In the genomic region with DNA sequence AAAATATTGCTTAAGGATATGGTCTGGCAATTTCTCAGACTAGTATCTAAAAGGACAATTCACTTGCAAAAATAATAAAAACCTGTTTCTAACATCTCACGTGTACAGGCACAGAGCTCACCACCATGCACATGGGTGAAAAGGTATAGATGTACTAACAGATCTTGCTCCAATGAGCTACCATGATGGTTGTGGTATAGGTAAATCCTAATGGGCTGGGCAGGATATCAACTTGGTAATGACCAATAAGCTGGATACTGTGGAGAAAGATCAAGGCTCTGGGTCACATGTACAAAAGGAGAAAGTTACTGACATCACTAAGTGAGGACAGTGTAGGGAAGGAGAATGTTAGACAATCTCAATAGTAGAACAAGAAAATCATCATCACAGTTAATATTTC, we compare ENCODE assay signal across 2 cellular contexts.
TF ChIP-seq lines count a peak whose summit lies in the region.

No MANE protein-coding gene starts in this region.

TF ChIP-seq in SK-N-SH treated with all-trans-retinoic acid at 6 μM for 48 hours, 23 proteins besides CTCF, POLR2A, EP300 and RAD21 (continued from another document):
- TF ChIP-seq ZNF565 (CRISPR knock-in tag; conservative IDR thresholded peaks at IDR 0.05; ENCODE audit: low read depth) = no peak
- no peak for TF ChIP-seq GLIS3 (CRISPR knock-in tag; IDR thresholded peaks at IDR 0.05)
- TF ChIP-seq, protein P1, sequence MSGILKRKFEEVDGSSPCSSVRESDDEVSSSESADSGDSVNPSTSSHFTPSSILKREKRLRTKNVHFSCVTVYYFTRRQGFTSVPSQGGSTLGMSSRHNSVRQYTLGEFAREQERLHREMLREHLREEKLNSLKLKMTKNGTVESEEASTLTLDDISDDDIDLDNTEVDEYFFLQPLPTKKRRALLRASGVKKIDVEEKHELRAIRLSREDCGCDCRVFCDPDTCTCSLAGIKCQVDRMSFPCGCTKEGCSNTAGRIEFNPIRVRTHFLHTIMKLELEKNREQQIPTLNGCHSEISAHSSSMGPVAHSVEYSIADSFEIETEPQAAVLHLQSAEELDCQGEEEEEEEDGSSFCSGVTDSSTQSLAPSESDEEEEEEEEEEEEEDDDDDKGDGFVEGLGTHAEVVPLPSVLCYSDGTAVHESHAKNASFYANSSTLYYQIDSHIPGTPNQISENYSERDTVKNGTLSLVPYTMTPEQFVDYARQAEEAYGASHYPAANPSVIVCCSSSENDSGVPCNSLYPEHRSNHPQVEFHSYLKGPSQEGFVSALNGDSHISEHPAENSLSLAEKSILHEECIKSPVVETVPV (CRISPR knock-in tag; IDR thresholded peaks at IDR 0.05) = no peak
- TF ChIP-seq CSDC2 (CRISPR knock-in tag; IDR thresholded peaks at IDR 0.05) = no peak
- no peak for TF ChIP-seq ARNTL (CRISPR knock-in tag; IDR thresholded peaks at IDR 0.05; ENCODE audit: borderline replicate concordance, low read depth)
- TF ChIP-seq RARB (CRISPR knock-in tag; IDR thresholded peaks at IDR 0.05) = no peak
- TF ChIP-seq, protein P2, sequence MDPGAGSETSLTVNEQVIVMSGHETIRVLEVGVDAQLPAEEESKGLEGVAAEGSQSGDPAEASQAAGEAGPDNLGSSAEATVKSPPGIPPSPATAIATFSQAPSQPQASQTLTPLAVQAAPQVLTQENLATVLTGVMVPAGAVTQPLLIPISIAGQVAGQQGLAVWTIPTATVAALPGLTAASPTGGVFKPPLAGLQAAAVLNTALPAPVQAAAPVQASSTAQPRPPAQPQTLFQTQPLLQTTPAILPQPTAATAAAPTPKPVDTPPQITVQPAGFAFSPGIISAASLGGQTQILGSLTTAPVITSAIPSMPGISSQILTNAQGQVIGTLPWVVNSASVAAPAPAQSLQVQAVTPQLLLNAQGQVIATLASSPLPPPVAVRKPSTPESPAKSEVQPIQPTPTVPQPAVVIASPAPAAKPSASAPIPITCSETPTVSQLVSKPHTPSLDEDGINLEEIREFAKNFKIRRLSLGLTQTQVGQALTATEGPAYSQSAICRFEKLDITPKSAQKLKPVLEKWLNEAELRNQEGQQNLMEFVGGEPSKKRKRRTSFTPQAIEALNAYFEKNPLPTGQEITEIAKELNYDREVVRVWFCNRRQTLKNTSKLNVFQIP (CRISPR knock-in tag; IDR thresholded peaks at IDR 0.05; ENCODE audit: borderline replicate concordance, low read depth) = no peak
- TF ChIP-seq PPARA (CRISPR knock-in tag; IDR thresholded peaks at IDR 0.05; ENCODE audit: borderline replicate concordance) = no peak
- TF ChIP-seq OSR1 (CRISPR knock-in tag; IDR thresholded peaks at IDR 0.05) = no peak
- no peak for TF ChIP-seq ZFP3 (CRISPR knock-in tag; IDR thresholded peaks at IDR 0.05)

TF ChIP-seq in SK-N-SH, 30 proteins besides CTCF, POLR2A, EP300 and RAD21 (continued from another document):
- TF ChIP-seq, protein P3, sequence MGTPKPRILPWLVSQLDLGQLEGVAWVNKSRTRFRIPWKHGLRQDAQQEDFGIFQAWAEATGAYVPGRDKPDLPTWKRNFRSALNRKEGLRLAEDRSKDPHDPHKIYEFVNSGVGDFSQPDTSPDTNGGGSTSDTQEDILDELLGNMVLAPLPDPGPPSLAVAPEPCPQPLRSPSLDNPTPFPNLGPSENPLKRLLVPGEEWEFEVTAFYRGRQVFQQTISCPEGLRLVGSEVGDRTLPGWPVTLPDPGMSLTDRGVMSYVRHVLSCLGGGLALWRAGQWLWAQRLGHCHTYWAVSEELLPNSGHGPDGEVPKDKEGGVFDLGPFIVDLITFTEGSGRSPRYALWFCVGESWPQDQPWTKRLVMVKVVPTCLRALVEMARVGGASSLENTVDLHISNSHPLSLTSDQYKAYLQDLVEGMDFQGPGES (IDR thresholded peaks at IDR 0.05; ENCODE audit: low read depth, low read length) = no peak
- TF ChIP-seq, protein P4, sequence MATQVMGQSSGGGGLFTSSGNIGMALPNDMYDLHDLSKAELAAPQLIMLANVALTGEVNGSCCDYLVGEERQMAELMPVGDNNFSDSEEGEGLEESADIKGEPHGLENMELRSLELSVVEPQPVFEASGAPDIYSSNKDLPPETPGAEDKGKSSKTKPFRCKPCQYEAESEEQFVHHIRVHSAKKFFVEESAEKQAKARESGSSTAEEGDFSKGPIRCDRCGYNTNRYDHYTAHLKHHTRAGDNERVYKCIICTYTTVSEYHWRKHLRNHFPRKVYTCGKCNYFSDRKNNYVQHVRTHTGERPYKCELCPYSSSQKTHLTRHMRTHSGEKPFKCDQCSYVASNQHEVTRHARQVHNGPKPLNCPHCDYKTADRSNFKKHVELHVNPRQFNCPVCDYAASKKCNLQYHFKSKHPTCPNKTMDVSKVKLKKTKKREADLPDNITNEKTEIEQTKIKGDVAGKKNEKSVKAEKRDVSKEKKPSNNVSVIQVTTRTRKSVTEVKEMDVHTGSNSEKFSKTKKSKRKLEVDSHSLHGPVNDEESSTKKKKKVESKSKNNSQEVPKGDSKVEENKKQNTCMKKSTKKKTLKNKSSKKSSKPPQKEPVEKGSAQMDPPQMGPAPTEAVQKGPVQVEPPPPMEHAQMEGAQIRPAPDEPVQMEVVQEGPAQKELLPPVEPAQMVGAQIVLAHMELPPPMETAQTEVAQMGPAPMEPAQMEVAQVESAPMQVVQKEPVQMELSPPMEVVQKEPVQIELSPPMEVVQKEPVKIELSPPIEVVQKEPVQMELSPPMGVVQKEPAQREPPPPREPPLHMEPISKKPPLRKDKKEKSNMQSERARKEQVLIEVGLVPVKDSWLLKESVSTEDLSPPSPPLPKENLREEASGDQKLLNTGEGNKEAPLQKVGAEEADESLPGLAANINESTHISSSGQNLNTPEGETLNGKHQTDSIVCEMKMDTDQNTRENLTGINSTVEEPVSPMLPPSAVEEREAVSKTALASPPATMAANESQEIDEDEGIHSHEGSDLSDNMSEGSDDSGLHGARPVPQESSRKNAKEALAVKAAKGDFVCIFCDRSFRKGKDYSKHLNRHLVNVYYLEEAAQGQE (IDR thresholded peaks at IDR 0.05; ENCODE audit: low read depth, low read length) = no peak
- TF ChIP-seq RXRA (IDR thresholded peaks at IDR 0.05; ENCODE audit: borderline replicate concordance, low read depth) = no peak
- TF ChIP-seq FOXM1 (IDR thresholded peaks at IDR 0.05; ENCODE audit: low read depth) = no peak
- TF ChIP-seq, protein P5, sequence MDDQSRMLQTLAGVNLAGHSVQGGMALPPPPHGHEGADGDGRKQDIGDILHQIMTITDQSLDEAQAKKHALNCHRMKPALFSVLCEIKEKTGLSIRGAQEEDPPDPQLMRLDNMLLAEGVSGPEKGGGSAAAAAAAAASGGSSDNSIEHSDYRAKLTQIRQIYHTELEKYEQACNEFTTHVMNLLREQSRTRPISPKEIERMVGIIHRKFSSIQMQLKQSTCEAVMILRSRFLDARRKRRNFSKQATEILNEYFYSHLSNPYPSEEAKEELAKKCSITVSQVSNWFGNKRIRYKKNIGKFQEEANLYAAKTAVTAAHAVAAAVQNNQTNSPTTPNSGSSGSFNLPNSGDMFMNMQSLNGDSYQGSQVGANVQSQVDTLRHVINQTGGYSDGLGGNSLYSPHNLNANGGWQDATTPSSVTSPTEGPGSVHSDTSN (IDR thresholded peaks at IDR 0.05) = no peak
